35 cellular contexts compared by ENCODE assay signal in genomic region chr2:215951558-215951957, GRCh38.
"Had no signal": no experiment of that assay in that cellular context is flagged by ENCODE, and none has a peak within 500 bp of the region (broad histone marks: within the 10 kb centered on the region; RNA-seq: fewer than 3 reads in every experiment).

No MANE protein-coding gene starts in this region.

- H3K36me3 ChIP-seq: ascending aorta, breast epithelium, cardiac muscle cell had no signal

- H3K27me3 Mint-ChIP-seq: activated B cell treated with CpG ODN at 0.5 μM for 24 hours; activated CD8-positive, alpha-beta T cell treated with anti-CD3 and anti-CD28 coated beads for 36 hours; activated naive CD8-positive, alpha-beta T cell; activated T-helper 17 cell treated with anti-CD3 and anti-CD28 coated beads, Interleukin-2, amount 50 U/mL, for 72 hours; brain; effector memory CD8-positive, alpha-beta T cell; T-helper 17 cell had no signal

- H3K4me1 ChIP-seq: ascending aorta, breast epithelium had no signal

- H3K4me3 Mint-ChIP-seq: activated B cell treated with CpG ODN at 0.5 μM for 24 hours; activated CD8-positive, alpha-beta T cell treated with anti-CD3 and anti-CD28 coated beads for 36 hours; activated naive CD8-positive, alpha-beta T cell; activated T-cell treated with anti-CD3 and anti-CD28 coated beads, Interleukin-2, amount 50 U/mL, for 4 hours; activated T-helper 17 cell treated with anti-CD3 and anti-CD28 coated beads, Interleukin-2, amount 50 U/mL, for 72 hours; brain; effector memory CD8-positive, alpha-beta T cell; T-helper 17 cell; T-helper 2 cell treated with Interferon-gamma antibody and Interleukin-4, amounts not matched to agents 5 μg/mL and 100 μg/mL, for 36 hours had no signal

- FAIRE-seq: endometrium, endothelial cell of umbilical vein, frontal cortex had no signal

- H3K27me3 ChIP-seq: ascending aorta, breast epithelium, cardiac muscle cell had no signal

- H3K4me1 Mint-ChIP-seq: activated B cell treated with CpG ODN at 0.5 μM for 24 hours, brain had no signal

- H3K9me3 ChIP-seq: ascending aorta, breast epithelium had no signal

- DNase-seq: activated B cell treated with CpG ODN at 0.5 μM for 24 hours; activated CD4-positive, alpha-beta T cell treated with anti-CD3 and anti-CD28 coated beads for 48 hours; activated CD4-positive, alpha-beta T cell treated with anti-CD3 and anti-CD28 coated beads, Interleukin-2, amount 50 U/mL, for 1 hour; activated CD4-positive, alpha-beta T cell treated with anti-CD3 and anti-CD28 coated beads, Interleukin-2, amount 50 U/mL, for 48 hours; activated CD8-positive, alpha-beta memory T cell treated with anti-CD3 and anti-CD28 coated beads for 24 hours; activated CD8-positive, alpha-beta T cell treated with anti-CD3 and anti-CD28 coated beads for 36 hours; activated effector memory CD4-positive, alpha-beta T cell treated with Interleukin-2 at 50 U/mL for 16 hours; activated gamma-delta T cell treated with Interleukin-2 at 50 U/mL for 16 hours; activated naive CD4-positive, alpha-beta T cell treated with anti-CD3 and anti-CD28 coated beads, Interleukin-2, amount 50 U/mL, for 16 hours; activated naive CD4-positive, alpha-beta T cell treated with Interleukin-2 at 50 U/mL for 16 hours; activated T-cell treated with anti-CD3 and anti-CD28 coated beads, Interleukin-2, amount 50 U/mL, for 4 hours; central memory CD4-positive, alpha-beta T cell; dermis blood vessel endothelial cell; effector CD4-positive, alpha-beta T cell; effector memory CD8-positive, alpha-beta T cell; foreskin fibroblast; head of caudate nucleus; T-helper 1 cell; T-helper 17 cell; T1000; WERI-Rb-1 had no signal

- H3K4me3 ChIP-seq: ascending aorta, breast epithelium, cardiac muscle cell, coronary artery had no signal

- H3K9me3 Mint-ChIP-seq: activated B cell treated with CpG ODN at 0.5 μM for 24 hours; activated CD8-positive, alpha-beta T cell treated with anti-CD3 and anti-CD28 coated beads for 36 hours; activated T-cell treated with anti-CD3 and anti-CD28 coated beads, Interleukin-2, amount 50 U/mL, for 4 hours; activated T-helper 17 cell treated with anti-CD3 and anti-CD28 coated beads, Interleukin-2, amount 50 U/mL, for 72 hours; effector memory CD8-positive, alpha-beta T cell; T-helper 2 cell treated with Interferon-gamma antibody and Interleukin-4, amounts not matched to agents 5 μg/mL and 100 μg/mL, for 36 hours had no signal

- ATAC-seq: activated CD4-positive, CD25-positive, alpha-beta regulatory T cell treated with anti-CD3 and anti-CD28 coated beads, Interleukin-2, amount 50 U/mL, for 24 hours; activated CD8-positive, alpha-beta T cell treated with anti-CD3 and anti-CD28 coated beads for 36 hours; activated T-cell treated with anti-CD3 and anti-CD28 coated beads, Interleukin-2, amount 50 U/mL, for 4 hours; activated T-helper 17 cell treated with anti-CD3 and anti-CD28 coated beads, Interleukin-2, amount 50 U/mL, for 72 hours; effector memory CD8-positive, alpha-beta T cell; esophagus mucosa; T-helper 17 cell had no signal

- H3K27ac Mint-ChIP-seq: activated B cell treated with CpG ODN at 0.5 μM for 24 hours; activated CD8-positive, alpha-beta T cell treated with anti-CD3 and anti-CD28 coated beads for 36 hours; activated naive CD8-positive, alpha-beta T cell; activated T-helper 17 cell treated with anti-CD3 and anti-CD28 coated beads, Interleukin-2, amount 50 U/mL, for 72 hours; T-helper 17 cell; T-helper 2 cell treated with Interferon-gamma antibody and Interleukin-4, amounts not matched to agents 5 μg/mL and 100 μg/mL, for 36 hours had no signal

- H3K27ac ChIP-seq: ascending aorta, breast epithelium, cardiac muscle cell, coronary artery, epithelial cell of prostate, WERI-Rb-1 had no signal
